ENCODE assay signal across 25 cellular contexts in the genomic region with DNA sequence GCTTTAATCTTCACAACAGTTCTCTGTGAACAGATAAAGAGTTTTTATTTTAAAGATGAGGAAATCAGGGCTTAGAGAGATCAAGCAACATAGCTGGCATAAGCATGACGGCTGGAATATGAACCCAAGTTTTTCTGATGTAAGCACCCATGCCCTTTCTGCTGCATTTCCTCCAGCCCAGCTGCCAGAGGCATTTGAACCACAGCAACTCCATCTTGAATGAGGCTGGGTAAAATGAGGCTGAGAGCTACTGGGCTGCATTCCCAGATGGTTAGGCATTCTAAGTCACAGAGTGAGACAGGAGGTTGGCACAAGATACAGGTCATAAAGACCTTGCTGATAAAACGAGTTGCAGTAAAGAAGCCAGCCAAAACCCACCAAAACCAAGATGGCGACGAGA.
"Had no signal": no experiment of that assay in that cellular context is flagged by ENCODE, and none has a peak within 500 bp of the region (broad histone marks: within the 10 kb centered on the region; RNA-seq: fewer than 3 reads in every experiment).

No MANE protein-coding gene starts in this region.

- H3K9ac ChIP-seq: neural progenitor cell, parathyroid adenoma had no signal

- FAIRE-seq: small intestine had no signal

- H3K27ac ChIP-seq: neural progenitor cell, ovary, parathyroid adenoma, psoas muscle, right lobe of liver, sigmoid colon, stomach, thoracic aorta, thyroid gland, tibial nerve, upper lobe of left lung, uterus had no signal

- H3K4me3 ChIP-seq: neural progenitor cell, ovary, psoas muscle, right lobe of liver, sigmoid colon, stomach, thoracic aorta, thyroid gland, tibial nerve, upper lobe of left lung, uterus had no signal

- H3K4me2 ChIP-seq: neural progenitor cell had no signal

- H3K9me3 ChIP-seq: ovary, psoas muscle, right lobe of liver, sigmoid colon, stomach, thoracic aorta, thyroid gland, tibial nerve, upper lobe of left lung, uterus had no signal

- H3K36me3 ChIP-seq: neural progenitor cell, ovary, right lobe of liver, sigmoid colon, stomach, thoracic aorta, thyroid gland, tibial nerve, upper lobe of left lung, uterus had no signal

- H3K27me3 ChIP-seq: neural progenitor cell, ovary, right lobe of liver, sigmoid colon, thyroid gland, tibial nerve, upper lobe of left lung, uterus had no signal

- DNase-seq: natural killer cell; occipital lobe; ovary; posterior cingulate gyrus; psoas muscle; right cardiac atrium; right lobe of liver; sigmoid colon; small intestine; stimulated activated CD4-positive, alpha-beta T cell treated with anti-CD3 and anti-CD28 coated beads, Interleukin-15, amount 100 ng/mL, for 24 hours; stimulated activated CD4-positive, alpha-beta T cell treated with anti-CD3 and anti-CD28 coated beads, Interleukin-2, amount 100 ng/mL, for 24 hours; stimulated activated CD4-positive, alpha-beta T cell treated with anti-CD3 and anti-CD28 coated beads, Interleukin-2, amount 100 ng/mL, for 48 hours; stimulated activated CD4-positive, alpha-beta T cell treated with anti-CD3 and anti-CD28 coated beads, Interleukin-4, amount 100 ng/mL, for 24 hours; stimulated activated naive B cell treated with anti-CD40 and anti-IgM and Interleukin-4, amounts not matched to agents 10 μg/mL and 1 μg/mL and 100 μg/mL, for 72 hours; stimulated activated naive CD4-positive, alpha-beta T cell treated with Interleukin-2 at 50 U/mL for 16 hours; stomach; thyroid gland; trophoblast cell; upper lobe of left lung; uterus had no signal

- ATAC-seq: natural killer cell; psoas muscle; right cardiac atrium; right lobe of liver; stimulated activated effector memory CD8-positive, alpha-beta T cell treated with anti-CD3 and anti-CD28 coated beads, Interleukin-12 subunit alpha, Interleukin-12 subunit beta, amount 100 ng/mL, for 72 hours; stimulated activated naive B cell treated with anti-CD40 and anti-IgM and Interleukin-4, amounts not matched to agents 10 μg/mL and 1 μg/mL and 100 μg/mL, for 72 hours had no signal

- H3K79me2 ChIP-seq: parathyroid adenoma had no signal

- H2AFZ ChIP-seq: neural progenitor cell, parathyroid adenoma had no signal

- H3K4me1 ChIP-seq: neural progenitor cell, parathyroid adenoma, psoas muscle, right lobe of liver, sigmoid colon, stomach, thyroid gland, tibial nerve, upper lobe of left lung, uterus had no signal
